In the genomic region with DNA sequence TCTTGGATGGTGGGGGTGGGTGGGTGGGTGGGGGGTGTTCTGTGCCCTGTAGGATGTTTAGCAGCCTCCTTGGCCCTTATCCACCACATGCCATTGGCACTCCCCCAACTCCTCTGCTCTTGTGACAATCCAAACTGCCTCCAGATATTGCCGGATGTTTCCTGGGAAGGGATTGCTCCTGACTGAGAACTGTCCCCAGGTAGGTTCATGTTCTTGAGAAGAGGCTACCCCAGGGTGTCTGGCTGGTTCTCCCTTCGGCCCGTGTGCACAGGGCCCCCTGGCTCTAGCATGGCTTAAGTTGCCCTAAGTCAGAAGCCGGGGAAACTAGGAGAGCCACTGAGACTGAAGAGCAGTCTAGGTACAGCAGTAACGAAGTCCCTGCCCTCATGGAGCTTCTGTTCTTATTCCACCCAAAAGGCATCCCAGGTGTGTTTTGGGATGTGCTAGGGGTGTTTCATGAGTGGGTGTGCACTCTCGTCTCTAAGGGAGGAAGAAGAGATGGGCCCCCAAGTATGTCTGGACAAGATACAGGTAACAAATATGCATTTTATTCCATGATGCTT, we compare ENCODE assay signal across 12 cellular contexts. TPM values are rescaled to one million over a fixed set of nuclear protein-coding genes. Genes with fewer than 3 reads are reported as not detected.
A peak's percentile ranks its signal among the peaks of the same experiment; 100 is the strongest.
DNase-seq lines count a peak whose midpoint lies in the region; ATAC-seq and TF ChIP-seq lines count a peak whose summit lies in the region.
"Had no signal": no experiment of that assay in that cellular context is flagged by ENCODE, and none has a peak within 500 bp of the region (broad histone marks: within the 10 kb centered on the region; RNA-seq: fewer than 3 reads in every experiment).

No MANE protein-coding gene starts in this region.

- in situ Hi-C loops in Panc1 (cut with HindIII; ENCODE audit: low pct_unique_long_range_greater_than_20kb, low sequenced_read_pairs) (no loop called here), HAP-1 (cut with MboI; ENCODE audit: low sequenced_read_pairs) (no loop called here)

- H3K9me3 Mint-ChIP-seq in T-cell, result no peaks in the 10 kb centered on the region
- H3K9me3 Mint-ChIP-seq: activated CD8-positive, alpha-beta T cell treated with anti-CD3 and anti-CD28 coated beads for 36 hours; T-helper 1 cell treated with Interleukin-12 subunit alpha and Interleukin-12 subunit beta and Interleukin-4 antibody, amounts not matched to agents 30 μg/mL and 1 μg/mL, for 36 hours had no signal

- intact Hi-C loops in Panc1 (cut with micrococcal nuclease; ENCODE audit: unreplicated experiment), result no loop called here
- intact Hi-C loops in sigmoid colon (cut with DNase I), result no loop called here

- TF ChIP-seq POLR2A in gastroesophageal sphincter (IDR thresholded peaks at IDR 0.05) (no peak), sigmoid colon (IDR thresholded peaks at IDR 0.05) (no peak)

- CTCF ChIA-PET in Panc1 (lab: Charles Lee), result no interaction called here
- CTCF ChIA-PET in T-cell (lab: Charles Lee), result no interaction called here

- H3K36me3 ChIP-seq in Panc1 (ENCODE audit: control insufficient read depth, insufficient read depth, low read length) (no peaks in the 10 kb centered on the region), gastroesophageal sphincter (no peaks in the 10 kb centered on the region), sigmoid colon (no peaks in the 10 kb centered on the region), HAP-1 (replicated peaks) (no peaks in the 10 kb centered on the region)

- peaks cover 10% of the 10 kb centered on the region for H3K4me1 ChIP-seq in Panc1 (ENCODE audit: control insufficient read depth, insufficient read depth, low read length)
- peaks cover 0 to 78% (median 26%) of the 10 kb centered on the region in 3 donors for H3K4me1 ChIP-seq in gastroesophageal sphincter
- H3K4me1 ChIP-seq in sigmoid colon, result peaks cover 0 to 51% (median 33%) of the 10 kb centered on the region in 4 donors
- H3K4me1 ChIP-seq in HAP-1, result no peaks in the 10 kb centered on the region

- no peak for TF ChIP-seq EP300 in gastroesophageal sphincter (IDR thresholded peaks at IDR 0.05)
- TF ChIP-seq EP300 in sigmoid colon (IDR thresholded peaks at IDR 0.05), result no peak

- POLR2A ChIA-PET in Panc1 (lab: Charles Lee), result interaction anchor here (0.6 kb wide), 1 partner anchor 19 kb away, joined by 7 read pairs; no protein-coding TSS in a partner anchor
- POLR2A ChIA-PET in T-cell (lab: Charles Lee), result no interaction called here

- H3K4me3 ChIP-seq in Panc1 (ENCODE audit: low read depth in 2 of 2, low read length in 2 of 2), result no peak overlapping the region
- H3K4me3 ChIP-seq in gastroesophageal sphincter, result no peak overlapping the region
- H3K4me3 ChIP-seq in sigmoid colon, result no peak overlapping the region
- no peak overlapping the region for H3K4me3 ChIP-seq in HAP-1

- H3K27me3 Mint-ChIP-seq in T-cell, result peaks cover 0 to 4% of the 10 kb centered on the region in 2 donors
- H3K27me3 Mint-ChIP-seq: activated CD8-positive, alpha-beta T cell treated with anti-CD3 and anti-CD28 coated beads for 36 hours had no signal

- no peak overlapping the region for H3K27ac Mint-ChIP-seq in T-cell
- H3K27ac Mint-ChIP-seq: activated CD8-positive, alpha-beta T cell treated with anti-CD3 and anti-CD28 coated beads for 36 hours; B cell; T-helper 1 cell treated with Interleukin-12 subunit alpha and Interleukin-12 subunit beta and Interleukin-4 antibody, amounts not matched to agents 30 μg/mL and 1 μg/mL, for 36 hours had no signal

- no peaks in the 10 kb centered on the region for H3K4me1 Mint-ChIP-seq in T-cell

- DNase-seq in AG20443 (ENCODE audit: low spot score), result peak; percentile 7
- DNase-seq in Panc1 (ENCODE audit: low read depth, low spot score), result no peak
- DNase-seq in sigmoid colon, result no peak
- DNase-seq in HAP-1 (ENCODE audit: low spot score in 2 of 2), result no peak
- DNase-seq in T-cell, result no peak
- DNase-seq: activated CD8-positive, alpha-beta T cell treated with anti-CD3 and anti-CD28 coated beads for 36 hours had no signal

- H3K9me3 ChIP-seq in Panc1 (ENCODE audit: control insufficient read depth, insufficient read depth, low read depth, low read length) (no peaks in the 10 kb centered on the region), gastroesophageal sphincter (no peaks in the 10 kb centered on the region), sigmoid colon (no peaks in the 10 kb centered on the region), HAP-1 (no peaks in the 10 kb centered on the region)

- H3K4me3 Mint-ChIP-seq in T-cell, result no peak overlapping the region
- H3K4me3 Mint-ChIP-seq: activated CD8-positive, alpha-beta T cell treated with anti-CD3 and anti-CD28 coated beads for 36 hours; B cell; T-helper 1 cell treated with Interleukin-12 subunit alpha and Interleukin-12 subunit beta and Interleukin-4 antibody, amounts not matched to agents 30 μg/mL and 1 μg/mL, for 36 hours had no signal

- H3K27me3 ChIP-seq in Panc1 (ENCODE audit: control insufficient read depth, insufficient read depth, low read length) (no peaks in the 10 kb centered on the region), gastroesophageal sphincter (no peaks in the 10 kb centered on the region), sigmoid colon (no peaks in the 10 kb centered on the region), HAP-1 (ENCODE audit: low read depth) (no peaks in the 10 kb centered on the region; the same call in 1 of the 2 replicates)

- 42% methylated on average over 2 of the region's 6 CpGs; no CpG with 5 or more reads in 1 of the 2 donors for WGBS in gastroesophageal sphincter (ENCODE audit: low coverage in 1 of 2), 2 donors
- WGBS in sigmoid colon, 2 donors, result 81 to 88% methylated on average over 6 of the region's 6 CpGs

- no TSS peak for BruUV-seq in Panc1 (replicated peaks; lab: Mats Ljungman, UMichigan)

- ATAC-seq in Panc1, result peak; percentile 19
- ATAC-seq in gastroesophageal sphincter, result peak; percentile 2
- ATAC-seq in GM21360 (IDR thresholded peaks at IDR 0.05; ENCODE audit: unreplicated experiment), result no peak
- ATAC-seq in T-cell (replicated peaks in 1 of 4), result no peak
- no peak for ATAC-seq in HG03025 (IDR thresholded peaks at IDR 0.05; ENCODE audit: low FRiP score, unreplicated experiment)
- ATAC-seq: activated CD8-positive, alpha-beta T cell treated with anti-CD3 and anti-CD28 coated beads for 36 hours had no signal

- H3K36me3 Mint-ChIP-seq in T-cell, result no peaks in the 10 kb centered on the region

- H3K27ac ChIP-seq in Panc1 (ENCODE audit: low read length) (peak overlapping the region; percentile 24), gastroesophageal sphincter (peak overlapping the region; percentile 27 to 88 (median 82)), sigmoid colon (peak overlapping the region; percentile 62 to 82 (median 69))
- H3K27ac ChIP-seq: epithelial cell of prostate had no signal

- TF ChIP-seq CTCF in Panc1 (IDR thresholded peaks at IDR 0.05) (no peak), gastroesophageal sphincter (IDR thresholded peaks at IDR 0.05) (no peak), sigmoid colon (IDR thresholded peaks at IDR 0.05) (no peak)

RNA-seq across cellular contexts. Expression of gene THRAP3, which starts 19.8 kb away (rescaled TPM):
- 114 TPM for total RNA-seq in Panc1 (2021; ENCODE audit: unreplicated experiment)
- 54.8 TPM for polyA plus RNA-seq in Panc1 (2012; ENCODE audit: insufficient read length)
- total RNA-seq in gastroesophageal sphincter, result 100 to 1,000 TPM; 100 to 123 (median 114) TPM
- 100 to 1,000 TPM in 1 of 4 donors, 10 to 100 TPM in 3; 77.8 to 104 (median 89.9) TPM for total RNA-seq in sigmoid colon
- 10 to 100 TPM; 25.4 to 52.0 (median 30.6) TPM for polyA plus RNA-seq in sigmoid colon
- total RNA-seq in T-cell, result 100 to 1,000 TPM in 3 of 5 donors, 10 to 100 TPM in 2; 75.2 to 111 (median 101) TPM

RNA-seq across cellular contexts. Expression of gene MAP7D1, which starts 48.5 kb away (rescaled TPM):
- 212 TPM for total RNA-seq in Panc1 (2021; ENCODE audit: unreplicated experiment)
- polyA plus RNA-seq in Panc1 (2012; ENCODE audit: insufficient read length), result 223 TPM
- 100 to 1,000 TPM; 147 to 243 (median 172) TPM for total RNA-seq in gastroesophageal sphincter
- 100 to 1,000 TPM; 104 to 226 (median 129) TPM for total RNA-seq in sigmoid colon
- 10 to 100 TPM; 31.8 to 60.9 (median 57.1) TPM for polyA plus RNA-seq in sigmoid colon
- total RNA-seq in T-cell, result 100 to 1,000 TPM; 157 to 295 (median 263) TPM

RNA-seq across cellular contexts. Expression of gene TRAPPC3, which starts 55.1 kb away (rescaled TPM):
- total RNA-seq in Panc1 (2021; ENCODE audit: unreplicated experiment) (98.7 TPM), gastroesophageal sphincter (100 to 1,000 TPM; 102 to 166 (median 129) TPM), sigmoid colon (100 to 1,000 TPM; 108 to 177 (median 129) TPM), T-cell (10 to 100 TPM; 42.3 to 48.2 (median 44.6) TPM)
- polyA plus RNA-seq in Panc1 (2012; ENCODE audit: insufficient read length), result 150 TPM
- polyA plus RNA-seq in sigmoid colon, result 100 to 1,000 TPM in 1 of 3 donors, 10 to 100 TPM in 2; 75.1 to 102 (median 80.9) TPM

Comparison
In these comparisons a context has a peak if more than half of its experiments do, and no peak if none do; other contexts are left out.
1. ATAC-seq: peak in Panc1 (single experiment) and gastroesophageal sphincter (single experiment); none in GM21360 (single experiment), T-cell (0 of 4) and HG03025 (single experiment).
2. H3K27ac ChIP-seq: peak in every context shown above with its lines; median percentile 82 in gastroesophageal sphincter; 69 in sigmoid colon; 24 in Panc1.